In the genomic region with DNA sequence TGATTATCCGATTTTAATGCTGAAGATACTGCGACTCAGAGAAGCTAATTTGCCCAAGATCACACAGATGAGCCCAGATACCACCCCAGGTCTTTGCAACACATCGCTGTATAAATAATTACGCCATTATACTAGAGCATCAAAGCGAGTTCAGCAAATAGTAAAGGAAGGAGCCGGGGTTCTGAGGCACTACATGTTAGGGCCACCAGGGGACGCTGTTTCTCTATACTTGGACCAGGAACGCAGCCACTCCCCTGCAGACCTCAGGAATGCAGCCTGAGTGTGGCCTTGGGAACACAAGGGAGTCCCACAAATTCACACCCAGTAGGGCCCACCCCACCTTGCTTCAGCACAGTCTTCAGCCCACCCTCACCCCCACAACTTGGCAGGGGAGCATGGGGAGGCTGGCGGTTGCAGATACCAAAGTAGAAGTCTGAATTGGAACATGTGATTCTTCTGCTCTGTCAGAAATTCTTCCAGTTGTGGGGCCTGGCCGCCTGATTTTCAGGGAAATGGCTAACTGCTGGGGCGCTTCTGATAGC, we compare ENCODE assay signal across 8 cellular contexts. TPM values are rescaled to one million over a fixed set of nuclear protein-coding genes. Genes with fewer than 3 reads are reported as not detected.
DNase-seq lines count a peak whose midpoint lies in the region; ATAC-seq and TF ChIP-seq lines count a peak whose summit lies in the region.

No MANE protein-coding gene starts in this region.

- peaks cover 0 to 31% of the 10 kb centered on the region in 2 donors for H3K4me1 ChIP-seq in right atrium auricular region
- peaks cover 40% of the 10 kb centered on the region for H3K4me1 ChIP-seq in vagina

- H3K4me1 Mint-ChIP-seq in T-helper 17 cell, result peaks cover 7% of the 10 kb centered on the region

- H3K4me3 ChIP-seq in right atrium auricular region (no peak overlapping the region), retinal pigment epithelial cell (ENCODE audit: low read length) (no peak overlapping the region), vagina (peak overlapping the region in 1 of 2 donors; percentile 8)

- no peaks in the 10 kb centered on the region for H3K27me3 ChIP-seq in right atrium auricular region
- H3K27me3 ChIP-seq in vagina, result no peaks in the 10 kb centered on the region

- DNase-seq in NCI-H1092 treated with DMSO at 0.1 percent for 48 hours (lab: John Stamatoyannopoulos, UW) (peak; percentile 66), T-helper 17 cell (peak; percentile 52 to 66 (median 54)), right atrium auricular region (ENCODE audit: low spot score) (peak; percentile 95), retinal pigment epithelial cell (ENCODE audit: low read depth) (peak; percentile 79), vagina (ENCODE audit: extremely low spot score in 2 of 2) (no peak)

- peak overlapping the region; percentile 33 for H3K4me3 Mint-ChIP-seq in T-helper 17 cell

- H3K27ac Mint-ChIP-seq in T-helper 17 cell, result no peak overlapping the region

- no peak for TF ChIP-seq POLR2A in vagina (IDR thresholded peaks at IDR 0.05)

- H3K36me3 Mint-ChIP-seq in T-helper 17 cell (ENCODE audit: low read depth), result no peaks in the 10 kb centered on the region

- peaks cover 44% of the 10 kb centered on the region for H3K27me3 Mint-ChIP-seq in T-helper 17 cell

- H3K27ac ChIP-seq in C4-2B (no peak overlapping the region), angular gyrus (ENCODE audit: low read depth, low read length) (peak overlapping the region; percentile 78), right atrium auricular region (peak overlapping the region; percentile 70 to 83), vagina (peak overlapping the region; percentile 80)

- intact Hi-C loops in vagina (cut with DNase I), result loop anchor here (5.0 kb wide), 1 partner anchor 96 kb away; no protein-coding TSS in a partner anchor

- H3K9me3 ChIP-seq in T-helper 17 cell (ENCODE audit: control insufficient read depth, low read length, poor library complexity, severe bottlenecking), result no peaks in the 10 kb centered on the region
- no peaks in the 10 kb centered on the region for H3K9me3 ChIP-seq in right atrium auricular region
- H3K9me3 ChIP-seq in vagina, result no peaks in the 10 kb centered on the region

- ATAC-seq in GM21528 (IDR thresholded peaks at IDR 0.05; ENCODE audit: low FRiP score, unreplicated experiment) (peak; percentile 66), T-helper 17 cell (peak; percentile 91)

- H3K36me3 ChIP-seq in right atrium auricular region (no peaks in the 10 kb centered on the region), vagina (no peaks in the 10 kb centered on the region)

- TF ChIP-seq CTCF in C4-2B (conservative IDR thresholded peaks at IDR 0.05), result peak; percentile 100
- TF ChIP-seq CTCF in right atrium auricular region (IDR thresholded peaks at IDR 0.05), result peak; percentile 98 to 100
- peak; percentile 100 for TF ChIP-seq CTCF in retinal pigment epithelial cell (conservative IDR thresholded peaks at IDR 0.05; ENCODE audit: low read depth, low read length)
- peak; percentile 98 to 100 (median 99) for TF ChIP-seq CTCF in vagina (IDR thresholded peaks at IDR 0.05)

RNA-seq across cellular contexts. Expression of a gene that starts 57.8 kb away (rescaled TPM):
- total RNA-seq in T-helper 17 cell (10 to 100 TPM; 42.9 to 44.9 TPM), right atrium auricular region (10 to 100 TPM; 46.2 to 61.0 TPM), vagina (102 TPM)

Comparison
In these comparisons a context has a peak if more than half of its experiments do, and no peak if none do; other contexts are left out.
1. DNase-seq: peak in NCI-H1092 treated with DMSO at 0.1 percent for 48 hours (single experiment), T-helper 17 cell (3 of 3), right atrium auricular region (single experiment) and retinal pigment epithelial cell (single experiment); none in vagina (0 of 2).
2. Peak in every context shown above with its lines, with median percentiles within 50 percentile points of each other: CTCF ChIP-seq.